10 cellular contexts compared by ENCODE assay signal in genomic region chr2:201220102-201220570, GRCh38. TPM values are rescaled to one million over a fixed set of nuclear protein-coding genes. Genes with fewer than 3 reads are reported as not detected.
DNase-seq lines count a peak whose midpoint lies in the region; ATAC-seq and TF ChIP-seq lines count a peak whose summit lies in the region.
"Had no signal": no experiment of that assay in that cellular context is flagged by ENCODE, and none has a peak within 500 bp of the region (broad histone marks: within the 10 kb centered on the region; RNA-seq: fewer than 3 reads in every experiment).

No MANE protein-coding gene starts in this region.

- intact Hi-C loops in activated CD4-positive, alpha-beta T cell treated with anti-CD3 and anti-CD28 coated beads for 36 hours (cut with DNase I, micrococcal nuclease) = no loop called here
- intact Hi-C loops in left cardiac atrium (cut with DNase I) = no loop called here

- H3K9me3 ChIP-seq in gastroesophageal sphincter = no peaks in the 10 kb centered on the region

- POLR2A ChIA-PET in activated CD4-positive, alpha-beta T cell treated with anti-CD3 and anti-CD28 coated beads for 36 hours (lab: Charles Lee) = interaction anchor here (0.6 kb wide), 1 partner anchor 8 kb away, joined by 4 read pairs; no protein-coding TSS in a partner anchor
- POLR2A ChIA-PET in RWPE1 (lab: Yijun Ruan, JAX; ENCODE audit: low non-redundant PET) = no interaction called here

- no peaks in the 10 kb centered on the region for H3K9me3 Mint-ChIP-seq in activated CD4-positive, alpha-beta T cell treated with anti-CD3 and anti-CD28 coated beads for 36 hours (ENCODE audit: low read depth)
- H3K9me3 Mint-ChIP-seq in stimulated activated naive B cell treated with anti-CD40 and anti-IgM and Interleukin-4, amounts not matched to agents 10 μg/mL and 1 μg/mL and 100 μg/mL, for 72 hours = no peaks in the 10 kb centered on the region

- no peak for TF ChIP-seq POLR2A in gastroesophageal sphincter (IDR thresholded peaks at IDR 0.05)

- no peak for DNase-seq in activated CD4-positive, alpha-beta T cell treated with anti-CD3 and anti-CD28 coated beads for 36 hours
- DNase-seq in activated CD4-positive, alpha-beta T cell treated with anti-CD3 and anti-CD28 coated beads for 48 hours = no peak
- DNase-seq in RWPE1 (ENCODE audit: low spot score) (peak; percentile 38), left cardiac atrium (no peak), hepatic stellate cell (ENCODE audit: low spot score) (no peak)
- DNase-seq in stimulated activated naive B cell treated with anti-CD40 and anti-IgM and Interleukin-4, amounts not matched to agents 10 μg/mL and 1 μg/mL and 100 μg/mL, for 72 hours = no peak
- DNase-seq in stimulated activated CD4-positive, alpha-beta T cell treated with anti-CD3 and anti-CD28 coated beads, Interleukin-4, amount 100 ng/mL, for 1 hour = no peak
- DNase-seq: glutamatergic neuron, NCI-H1694 had no signal

- no peaks in the 10 kb centered on the region for H3K27me3 ChIP-seq in gastroesophageal sphincter

- H3K4me3 ChIP-seq in gastroesophageal sphincter = no peak overlapping the region

- peaks cover 18% of the 10 kb centered on the region for H3K36me3 Mint-ChIP-seq in activated CD4-positive, alpha-beta T cell treated with anti-CD3 and anti-CD28 coated beads for 36 hours (ENCODE audit: low read depth)
- peaks cover 9 to 10% of the 10 kb centered on the region in 2 donors for H3K36me3 Mint-ChIP-seq in stimulated activated naive B cell treated with anti-CD40 and anti-IgM and Interleukin-4, amounts not matched to agents 10 μg/mL and 1 μg/mL and 100 μg/mL, for 72 hours

- no peaks in the 10 kb centered on the region for H3K4me1 ChIP-seq in gastroesophageal sphincter

- peak overlapping the region; percentile 49 for H3K27ac Mint-ChIP-seq in activated CD4-positive, alpha-beta T cell treated with anti-CD3 and anti-CD28 coated beads for 36 hours
- no peak overlapping the region for H3K27ac Mint-ChIP-seq in stimulated activated naive B cell treated with anti-CD40 and anti-IgM and Interleukin-4, amounts not matched to agents 10 μg/mL and 1 μg/mL and 100 μg/mL, for 72 hours

- peaks cover 49% of the 10 kb centered on the region for H3K4me1 Mint-ChIP-seq in activated CD4-positive, alpha-beta T cell treated with anti-CD3 and anti-CD28 coated beads for 36 hours
- peaks cover 13 to 22% of the 10 kb centered on the region in 2 donors for H3K4me1 Mint-ChIP-seq in stimulated activated naive B cell treated with anti-CD40 and anti-IgM and Interleukin-4, amounts not matched to agents 10 μg/mL and 1 μg/mL and 100 μg/mL, for 72 hours

- H3K27ac ChIP-seq in RWPE1 = no peak overlapping the region
- no peak overlapping the region for H3K27ac ChIP-seq in gastroesophageal sphincter

- no peaks in the 10 kb centered on the region for H3K27me3 Mint-ChIP-seq in activated CD4-positive, alpha-beta T cell treated with anti-CD3 and anti-CD28 coated beads for 36 hours
- H3K27me3 Mint-ChIP-seq in stimulated activated naive B cell treated with anti-CD40 and anti-IgM and Interleukin-4, amounts not matched to agents 10 μg/mL and 1 μg/mL and 100 μg/mL, for 72 hours = no peaks in the 10 kb centered on the region

- WGBS in gastroesophageal sphincter (ENCODE audit: low coverage in 1 of 2), 2 donors = 43 to 62% methylated on average over 3 to 4 of the region's 4 CpGs

- TF ChIP-seq EP300 in gastroesophageal sphincter (IDR thresholded peaks at IDR 0.05) = no peak

- H3K4me3 Mint-ChIP-seq in activated CD4-positive, alpha-beta T cell treated with anti-CD3 and anti-CD28 coated beads for 36 hours = no peak overlapping the region
- H3K4me3 Mint-ChIP-seq in stimulated activated naive B cell treated with anti-CD40 and anti-IgM and Interleukin-4, amounts not matched to agents 10 μg/mL and 1 μg/mL and 100 μg/mL, for 72 hours = no peak overlapping the region

- CTCF ChIA-PET in activated CD4-positive, alpha-beta T cell treated with anti-CD3 and anti-CD28 coated beads for 36 hours (lab: Charles Lee) = interaction anchor here (0.5 to 4.7 kb wide), 4 partner anchors 12 to 140 kb away, joined by 3 to 50 read pairs (median 4); no protein-coding TSS in a partner anchor
- CTCF ChIA-PET in RWPE1 (lab: Yijun Ruan, JAX) = interaction anchor here (1.0 to 2.7 kb wide), 2 partner anchors 10 to 12 kb away, joined by 3 to 11 read pairs; no protein-coding TSS in a partner anchor

- H3K36me3 ChIP-seq in gastroesophageal sphincter = peaks cover 0 to 11% of the 10 kb centered on the region in 2 donors

- no peak for ATAC-seq in activated CD4-positive, alpha-beta T cell treated with anti-CD3 and anti-CD28 coated beads for 36 hours
- ATAC-seq in left cardiac atrium (peak; percentile 27 to 57), gastroesophageal sphincter (no peak)
- peak; percentile 48 to 60 for ATAC-seq in stimulated activated naive B cell treated with anti-CD40 and anti-IgM and Interleukin-4, amounts not matched to agents 10 μg/mL and 1 μg/mL and 100 μg/mL, for 72 hours (replicated peaks)

- no peak for TF ChIP-seq CTCF in RWPE1 (conservative IDR thresholded peaks at IDR 0.05; ENCODE audit: low read depth)
- TF ChIP-seq CTCF in gastroesophageal sphincter (IDR thresholded peaks at IDR 0.05) = no peak

RNA-seq across cellular contexts. Expression of gene CASP10, which starts 37.2 kb away (rescaled TPM):
- total RNA-seq in activated CD4-positive, alpha-beta T cell treated with anti-CD3 and anti-CD28 coated beads for 36 hours = 10 to 100 TPM; 12.2 to 16.8 TPM
- 1 to 10 TPM; 7.1 to 9.9 TPM for total RNA-seq in left cardiac atrium
- 1 to 10 TPM; 2.6 to 7.5 (median 6.3) TPM for total RNA-seq in gastroesophageal sphincter

RNA-seq across cellular contexts. Expression of gene CASP8, which starts 40.2 kb away (rescaled TPM):
- total RNA-seq in activated CD4-positive, alpha-beta T cell treated with anti-CD3 and anti-CD28 coated beads for 36 hours = 10 to 100 TPM; 45.1 to 49.1 TPM
- total RNA-seq in left cardiac atrium = 1 to 10 TPM; 5.4 to 7.4 TPM
- total RNA-seq in gastroesophageal sphincter = 10 to 100 TPM in 2 of 4 donors, 1 to 10 TPM in 2; 6.4 to 12.3 (median 10.0) TPM

Comparison
In these comparisons a context has a peak if more than half of its experiments do, and no peak if none do; other contexts are left out.
1. ATAC-seq: peak in left cardiac atrium (2 of 2) and stimulated activated naive B cell treated with anti-CD40 and anti-IgM and Interleukin-4, amounts not matched to agents 10 μg/mL and 1 μg/mL and 100 μg/mL, for 72 hours (2 of 2); none in activated CD4-positive, alpha-beta T cell treated with anti-CD3 and anti-CD28 coated beads for 36 hours (single experiment) and gastroesophageal sphincter (single experiment).